Comparison of ENCODE assay signal across 11 cellular contexts in genomic region chr2:129748653-129749052, GRCh38.
DNase-seq lines count a peak whose midpoint lies in the region; ATAC-seq and TF ChIP-seq lines count a peak whose summit lies in the region.
"Had no signal": no experiment of that assay in that cellular context is flagged by ENCODE, and none has a peak within 500 bp of the region (broad histone marks: within the 10 kb centered on the region; RNA-seq: fewer than 3 reads in every experiment).

No MANE protein-coding gene starts in this region.

- no peak for DNase-seq in Right ventricle myocardium superior
- DNase-seq in left cardiac atrium, result no peak
- peak; percentile 26 for DNase-seq in NCI-H526 treated with DMSO at 0.1 percent for 48 hours (lab: John Stamatoyannopoulos, UW)
- DNase-seq in esophagus squamous epithelium (lab: John Stamatoyannopoulos, UW), result no peak
- no peak for DNase-seq in transverse colon
- DNase-seq in stimulated activated CD8-positive, alpha-beta memory T cell treated with anti-CD3 and anti-CD28 coated beads, Interleukin-4, amount 100 ng/mL, for 48 hours, result no peak
- DNase-seq in activated CD4-positive, alpha-beta T cell treated with anti-CD3 and anti-CD28 coated beads, Interleukin-2, amount 50 U/mL, for 4 hours, result no peak
- no peak for DNase-seq in D341Med (ENCODE audit: low spot score)
- DNase-seq: activated naive CD4-positive, alpha-beta T cell treated with anti-CD3 and anti-CD28 coated beads for 36 hours; NK-92 treated with Interleukin-12 subunit alpha and Interleukin-12 subunit beta, amount 100 ng/mL, for 24 hours; thyroid gland had no signal

- TF ChIP-seq POLR2A in esophagus squamous epithelium (IDR thresholded peaks at IDR 0.05) (no peak), transverse colon (IDR thresholded peaks at IDR 0.05) (no peak)

- TF ChIP-seq EP300 in transverse colon (IDR thresholded peaks at IDR 0.05; ENCODE audit: low read depth), result no peak

- peak overlapping the region in 2 of 4 donors; percentile 55 to 65 for H3K27ac ChIP-seq in esophagus squamous epithelium
- no peak overlapping the region for H3K27ac ChIP-seq in transverse colon
- H3K27ac ChIP-seq: thyroid gland had no signal

- in situ Hi-C loops in transverse colon (cut with MboI; ENCODE audit: low pct_ligation_motif_present in 1 of 4, low pct_unique_long_range_greater_than_20kb in 1 of 4, low sequenced_read_pairs in 3 of 4), result no loop called here

- 26 to 40% methylated on average over 5 to 6 of the region's 6 CpGs for WGBS in esophagus squamous epithelium, 2 donors
- WGBS in transverse colon (ENCODE audit: low coverage in 1 of 2), 2 donors, result 27 to 51% methylated on average over 3 to 6 of the region's 6 CpGs

- H3K4me3 ChIP-seq in esophagus squamous epithelium (no peak overlapping the region), transverse colon (no peak overlapping the region)
- H3K4me3 ChIP-seq: thyroid gland had no signal

- peak; percentile 46 for ATAC-seq in Right ventricle myocardium superior (ENCODE audit: poor library complexity)
- no peak for ATAC-seq in left cardiac atrium

- H3K9me3 ChIP-seq in esophagus squamous epithelium (no peaks in the 10 kb centered on the region), transverse colon (no peaks in the 10 kb centered on the region)
- H3K9me3 ChIP-seq: thyroid gland had no signal

- peak; percentile 21 to 75 (median 48) for TF ChIP-seq CTCF in esophagus squamous epithelium (IDR thresholded peaks at IDR 0.05)
- TF ChIP-seq CTCF in transverse colon (IDR thresholded peaks at IDR 0.05), result peak in 4 of 5 experiments; percentile 15 to 33 (median 18)

- H3K27me3 ChIP-seq in esophagus squamous epithelium (no peaks in the 10 kb centered on the region), transverse colon (no peaks in the 10 kb centered on the region)
- H3K27me3 ChIP-seq: thyroid gland had no signal

- H3K36me3 ChIP-seq in esophagus squamous epithelium, result no peaks in the 10 kb centered on the region
- no peaks in the 10 kb centered on the region for H3K36me3 ChIP-seq in transverse colon
- H3K36me3 ChIP-seq: thyroid gland had no signal

- intact Hi-C loops in Right ventricle myocardium superior (cut with DNase I) (no loop called here), left cardiac atrium (cut with DNase I) (no loop called here), esophagus squamous epithelium (cut with DNase I) (no loop called here), transverse colon (cut with DNase I; ENCODE audit: low total_unique reads) (no loop called here)

- peaks cover 0 to 21% (median 15%) of the 10 kb centered on the region in 3 donors for H3K4me1 ChIP-seq in esophagus squamous epithelium
- H3K4me1 ChIP-seq in transverse colon, result no peaks in the 10 kb centered on the region
- H3K4me1 ChIP-seq: thyroid gland had no signal
